ENCODE assay signal across 22 cellular contexts in the genomic region with DNA sequence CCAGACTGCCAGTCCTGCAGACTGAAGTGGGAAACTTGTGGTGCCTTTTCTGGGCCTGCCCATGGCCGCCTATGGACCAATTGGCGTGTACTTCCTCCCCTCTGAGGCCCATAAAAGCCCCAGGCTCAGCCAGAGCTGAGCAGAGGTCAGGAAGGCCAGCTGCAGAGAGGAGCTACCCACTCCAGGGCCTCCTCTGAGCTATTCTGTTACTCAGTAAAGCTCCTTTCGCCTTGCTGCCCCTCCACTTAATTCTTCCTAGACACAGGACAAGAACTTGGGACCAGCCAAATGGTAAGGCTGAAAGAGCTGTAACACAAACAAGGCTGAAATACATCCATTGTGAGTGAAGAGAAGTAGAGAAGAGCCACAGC.
"Had no signal": no experiment of that assay in that cellular context is flagged by ENCODE, and none has a peak within 500 bp of the region (broad histone marks: within the 10 kb centered on the region; RNA-seq: fewer than 3 reads in every experiment).

No MANE protein-coding gene starts in this region.

- H2AFZ ChIP-seq: PC-9 had no signal

- H3K27ac ChIP-seq: PC-9, Peyer's patch had no signal

- H3K4me1 ChIP-seq: Peyer's patch had no signal

- DNase-seq: Karpas-422, KG1, MG63, NCI-H1092, NCI-H1105 treated with DMSO at 0.1 percent for 48 hours, NCI-H1417 treated with DMSO at 0.1 percent for 48 hours, NCI-H146, NCI-H1694 treated with DMSO at 0.1 percent for 48 hours, NCI-H1930, NCI-H2081, NCI-H2107, NCI-H226, NCI-H446, NCI-H510A, NCI-H524 treated with DMSO at 0.1 percent for 48 hours, NCI-H69, NCI-H774, PC-9, Peyer's patch, Right ventricle myocardium superior, SK-N-SH, SW 1271 had no signal

- H3K4me2 ChIP-seq: PC-9, SK-N-SH had no signal

- H3K9ac ChIP-seq: SK-N-SH had no signal

- H3K36me3 ChIP-seq: MG63, Peyer's patch had no signal

- H3K4me3 ChIP-seq: MG63, PC-9, Peyer's patch had no signal

- H3K27me3 ChIP-seq: MG63, Peyer's patch had no signal
